Comparison of ENCODE assay signal across 3 cellular contexts in the genomic region with DNA sequence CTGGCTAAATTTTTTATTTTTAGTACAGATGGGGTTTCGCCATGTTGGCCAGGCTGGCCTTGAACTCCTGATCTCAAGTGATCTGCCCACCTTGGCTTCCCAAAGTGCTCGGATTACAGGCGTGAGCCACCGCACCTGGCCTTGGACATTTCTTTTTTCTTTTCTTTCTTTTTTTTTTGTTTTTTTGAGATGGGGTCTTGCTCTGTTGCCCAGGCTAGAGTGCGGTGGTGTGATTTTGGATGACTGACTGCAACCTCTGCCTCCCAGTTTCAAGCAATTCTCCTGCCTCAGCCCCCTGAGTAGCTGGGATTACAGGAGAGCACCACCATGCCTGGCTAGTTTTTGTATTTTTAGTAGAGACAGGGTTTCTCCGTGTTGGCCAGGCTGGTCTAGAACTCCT. TPM values are rescaled to one million over a fixed set of nuclear protein-coding genes. Genes with fewer than 3 reads are reported as not detected.
"Had no signal": no experiment of that assay in that cellular context is flagged by ENCODE, and none has a peak within 500 bp of the region (broad histone marks: within the 10 kb centered on the region; RNA-seq: fewer than 3 reads in every experiment).

No MANE protein-coding gene starts in this region.

RNA-seq across cellular contexts. Expression of gene DLX2, which starts 11.5 kb away (rescaled TPM):
- total RNA-seq: HT-29, IMR-90 had no signal
- polyA plus RNA-seq: IgD-negative memory B cell had no signal

RNA-seq across cellular contexts. Expression of gene DLX1, which starts 28.9 kb away (rescaled TPM):
- polyA plus RNA-seq: IgD-negative memory B cell had no signal
